Comparison of ENCODE assay signal across 2 cellular contexts in the genomic region with DNA sequence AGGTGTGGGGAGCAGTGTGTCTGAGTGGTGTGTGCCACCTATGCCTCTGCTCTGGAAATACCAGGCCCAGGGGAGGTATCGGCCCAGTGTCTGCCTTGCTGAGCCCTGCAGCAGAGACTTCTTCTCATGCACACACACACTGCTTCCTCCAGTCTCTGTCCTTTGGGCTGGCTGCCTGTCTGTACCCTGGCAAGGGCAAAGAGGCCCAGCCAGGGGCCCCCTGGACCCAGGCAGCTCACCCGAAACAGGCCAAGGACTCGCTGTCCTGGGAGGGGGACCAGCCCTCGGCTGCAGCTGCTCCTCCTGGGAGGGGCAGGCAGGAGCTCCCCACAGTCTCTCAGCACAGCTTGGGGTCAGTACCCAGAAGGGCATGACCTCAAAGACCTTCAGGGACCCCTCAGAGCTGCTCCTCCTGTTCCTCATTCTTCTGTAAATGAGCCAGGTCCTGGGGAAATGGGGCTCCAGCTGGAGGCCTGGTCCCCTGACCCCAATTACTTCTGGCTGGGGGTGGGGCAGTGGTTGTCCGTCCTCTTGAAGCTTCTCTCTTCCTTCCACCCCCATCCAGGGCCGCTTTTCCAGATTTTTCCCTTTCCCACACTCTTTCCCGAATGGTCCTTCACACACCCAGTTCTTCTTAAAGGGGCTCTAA.
A peak's percentile ranks its signal among the peaks of the same experiment; 100 is the strongest.
TF ChIP-seq lines count a peak whose summit lies in the region.

No MANE protein-coding gene starts in this region.

TF ChIP-seq in K562, 482 proteins besides CTCF, POLR2A, EP300 and RAD21 (continues in another document):
- TF ChIP-seq, protein P1, sequence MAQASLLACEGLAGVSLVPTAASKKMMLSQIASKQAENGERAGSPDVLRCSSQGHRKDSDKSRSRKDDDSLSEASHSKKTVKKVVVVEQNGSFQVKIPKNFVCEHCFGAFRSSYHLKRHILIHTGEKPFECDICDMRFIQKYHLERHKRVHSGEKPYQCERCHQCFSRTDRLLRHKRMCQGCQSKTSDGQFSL (CRISPR knock-in tag; IDR thresholded peaks at IDR 0.05) = no peak
- TF ChIP-seq, protein P1 (tag; IDR thresholded peaks at IDR 0.05) = 0 out of 4 replicates have a peak, but pooled peaks of 1 of the 2 experiments have one; percentile 43
- TF ChIP-seq ZNF695 (CRISPR knock-in tag; IDR thresholded peaks at IDR 0.05) (0 out of 2 replicates have a peak, but pooled peaks have one; percentile 11), RBFOX2 (IDR thresholded peaks at IDR 0.05; ENCODE audit: low read depth, low read length) (0 out of 2 replicates have a peak, but pooled peaks have one; percentile 37), XRCC5 (IDR thresholded peaks at IDR 0.05; ENCODE audit: low read depth, low read length) (no peak)
- TF ChIP-seq, protein P2, sequence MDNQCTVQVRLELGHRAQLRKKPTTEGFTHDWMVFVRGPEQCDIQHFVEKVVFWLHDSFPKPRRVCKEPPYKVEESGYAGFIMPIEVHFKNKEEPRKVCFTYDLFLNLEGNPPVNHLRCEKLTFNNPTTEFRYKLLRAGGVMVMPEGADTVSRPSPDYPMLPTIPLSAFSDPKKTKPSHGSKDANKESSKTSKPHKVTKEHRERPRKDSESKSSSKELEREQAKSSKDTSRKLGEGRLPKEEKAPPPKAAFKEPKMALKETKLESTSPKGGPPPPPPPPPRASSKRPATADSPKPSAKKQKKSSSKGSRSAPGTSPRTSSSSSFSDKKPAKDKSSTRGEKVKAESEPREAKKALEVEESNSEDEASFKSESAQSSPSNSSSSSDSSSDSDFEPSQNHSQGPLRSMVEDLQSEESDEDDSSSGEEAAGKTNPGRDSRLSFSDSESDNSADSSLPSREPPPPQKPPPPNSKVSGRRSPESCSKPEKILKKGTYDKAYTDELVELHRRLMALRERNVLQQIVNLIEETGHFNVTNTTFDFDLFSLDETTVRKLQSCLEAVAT (IDR thresholded peaks at IDR 0.05) = no peak
- TF ChIP-seq, protein P3, sequence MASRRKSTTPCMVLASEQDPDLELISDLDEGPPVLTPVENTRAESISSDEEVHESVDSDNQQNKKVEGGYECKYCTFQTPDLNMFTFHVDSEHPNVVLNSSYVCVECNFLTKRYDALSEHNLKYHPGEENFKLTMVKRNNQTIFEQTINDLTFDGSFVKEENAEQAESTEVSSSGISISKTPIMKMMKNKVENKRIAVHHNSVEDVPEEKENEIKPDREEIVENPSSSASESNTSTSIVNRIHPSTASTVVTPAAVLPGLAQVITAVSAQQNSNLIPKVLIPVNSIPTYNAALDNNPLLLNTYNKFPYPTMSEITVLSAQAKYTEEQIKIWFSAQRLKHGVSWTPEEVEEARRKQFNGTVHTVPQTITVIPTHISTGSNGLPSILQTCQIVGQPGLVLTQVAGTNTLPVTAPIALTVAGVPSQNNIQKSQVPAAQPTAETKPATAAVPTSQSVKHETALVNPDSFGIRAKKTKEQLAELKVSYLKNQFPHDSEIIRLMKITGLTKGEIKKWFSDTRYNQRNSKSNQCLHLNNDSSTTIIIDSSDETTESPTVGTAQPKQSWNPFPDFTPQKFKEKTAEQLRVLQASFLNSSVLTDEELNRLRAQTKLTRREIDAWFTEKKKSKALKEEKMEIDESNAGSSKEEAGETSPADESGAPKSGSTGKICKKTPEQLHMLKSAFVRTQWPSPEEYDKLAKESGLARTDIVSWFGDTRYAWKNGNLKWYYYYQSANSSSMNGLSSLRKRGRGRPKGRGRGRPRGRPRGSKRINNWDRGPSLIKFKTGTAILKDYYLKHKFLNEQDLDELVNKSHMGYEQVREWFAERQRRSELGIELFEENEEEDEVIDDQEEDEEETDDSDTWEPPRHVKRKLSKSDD (conservative IDR thresholded peaks at IDR 0.05; ENCODE audit: low read length) = no peak
- TF ChIP-seq, protein P4, sequence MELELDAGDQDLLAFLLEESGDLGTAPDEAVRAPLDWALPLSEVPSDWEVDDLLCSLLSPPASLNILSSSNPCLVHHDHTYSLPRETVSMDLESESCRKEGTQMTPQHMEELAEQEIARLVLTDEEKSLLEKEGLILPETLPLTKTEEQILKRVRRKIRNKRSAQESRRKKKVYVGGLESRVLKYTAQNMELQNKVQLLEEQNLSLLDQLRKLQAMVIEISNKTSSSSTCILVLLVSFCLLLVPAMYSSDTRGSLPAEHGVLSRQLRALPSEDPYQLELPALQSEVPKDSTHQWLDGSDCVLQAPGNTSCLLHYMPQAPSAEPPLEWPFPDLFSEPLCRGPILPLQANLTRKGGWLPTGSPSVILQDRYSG (tag; conservative IDR thresholded peaks at IDR 0.05; ENCODE audit: low read depth) = no peak
- TF ChIP-seq, protein P5, sequence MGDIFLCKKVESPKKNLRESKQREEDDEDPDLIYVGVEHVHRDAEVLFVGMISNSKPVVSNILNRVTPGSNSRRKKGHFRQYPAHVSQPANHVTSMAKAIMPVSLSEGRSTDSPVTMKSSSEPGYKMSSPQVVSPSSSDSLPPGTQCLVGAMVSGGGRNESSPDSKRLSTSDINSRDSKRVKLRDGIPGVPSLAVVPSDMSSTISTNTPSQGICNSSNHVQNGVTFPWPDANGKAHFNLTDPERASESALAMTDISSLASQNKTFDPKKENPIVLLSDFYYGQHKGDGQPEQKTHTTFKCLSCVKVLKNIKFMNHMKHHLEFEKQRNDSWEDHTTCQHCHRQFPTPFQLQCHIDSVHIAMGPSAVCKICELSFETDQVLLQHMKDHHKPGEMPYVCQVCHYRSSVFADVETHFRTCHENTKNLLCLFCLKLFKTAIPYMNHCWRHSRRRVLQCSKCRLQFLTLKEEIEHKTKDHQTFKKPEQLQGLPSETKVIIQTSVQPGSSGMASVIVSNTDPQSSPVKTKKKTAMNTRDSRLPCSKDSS (IDR thresholded peaks at IDR 0.05; ENCODE audit: low read depth, partially characterized antibody) = no peak
- TF ChIP-seq, protein P6, sequence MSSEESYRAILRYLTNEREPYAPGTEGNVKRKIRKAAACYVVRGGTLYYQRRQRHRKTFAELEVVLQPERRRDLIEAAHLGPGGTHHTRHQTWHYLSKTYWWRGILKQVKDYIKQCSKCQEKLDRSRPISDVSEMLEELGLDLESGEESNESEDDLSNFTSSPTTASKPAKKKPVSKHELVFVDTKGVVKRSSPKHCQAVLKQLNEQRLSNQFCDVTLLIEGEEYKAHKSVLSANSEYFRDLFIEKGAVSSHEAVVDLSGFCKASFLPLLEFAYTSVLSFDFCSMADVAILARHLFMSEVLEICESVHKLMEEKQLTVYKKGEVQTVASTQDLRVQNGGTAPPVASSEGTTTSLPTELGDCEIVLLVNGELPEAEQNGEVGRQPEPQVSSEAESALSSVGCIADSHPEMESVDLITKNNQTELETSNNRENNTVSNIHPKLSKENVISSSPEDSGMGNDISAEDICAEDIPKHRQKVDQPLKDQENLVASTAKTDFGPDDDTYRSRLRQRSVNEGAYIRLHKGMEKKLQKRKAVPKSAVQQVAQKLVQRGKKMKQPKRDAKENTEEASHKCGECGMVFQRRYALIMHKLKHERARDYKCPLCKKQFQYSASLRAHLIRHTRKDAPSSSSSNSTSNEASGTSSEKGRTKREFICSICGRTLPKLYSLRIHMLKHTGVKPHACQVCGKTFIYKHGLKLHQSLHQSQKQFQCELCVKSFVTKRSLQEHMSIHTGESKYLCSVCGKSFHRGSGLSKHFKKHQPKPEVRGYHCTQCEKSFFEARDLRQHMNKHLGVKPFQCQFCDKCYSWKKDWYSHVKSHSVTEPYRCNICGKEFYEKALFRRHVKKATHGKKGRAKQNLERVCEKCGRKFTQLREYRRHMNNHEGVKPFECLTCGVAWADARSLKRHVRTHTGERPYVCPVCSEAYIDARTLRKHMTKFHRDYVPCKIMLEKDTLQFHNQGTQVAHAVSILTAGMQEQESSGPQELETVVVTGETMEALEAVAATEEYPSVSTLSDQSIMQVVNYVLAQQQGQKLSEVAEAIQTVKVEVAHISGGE (CRISPR knock-in tag; IDR thresholded peaks at IDR 0.05) = peak in 1 of 3 experiments; percentile 5; a peak in 1 of 6 replicates

TF ChIP-seq in HepG2, 621 proteins besides CTCF, POLR2A, EP300 and RAD21:
- TF ChIP-seq ZFYVE20 (CRISPR knock-in tag; IDR thresholded peaks at IDR 0.05; ENCODE audit: borderline replicate concordance, low read depth) (no peak), ZNF615 (CRISPR knock-in tag; IDR thresholded peaks at IDR 0.05; ENCODE audit: borderline replicate concordance) (no peak), SIX4 (CRISPR knock-in tag; IDR thresholded peaks at IDR 0.05) (no peak), BHLHE40 (IDR thresholded peaks at IDR 0.05; ENCODE audit: low read length) (no peak), STAG1 (CRISPR knock-in tag; IDR thresholded peaks at IDR 0.05) (no peak), EEA1 (CRISPR knock-in tag; IDR thresholded peaks at IDR 0.05; ENCODE audit: borderline replicate concordance) (no peak)
TF ChIP-seq in HepG2: peak in this region for 0.
